Comparison of ENCODE assay signal across 1 cellular context in the genomic region with DNA sequence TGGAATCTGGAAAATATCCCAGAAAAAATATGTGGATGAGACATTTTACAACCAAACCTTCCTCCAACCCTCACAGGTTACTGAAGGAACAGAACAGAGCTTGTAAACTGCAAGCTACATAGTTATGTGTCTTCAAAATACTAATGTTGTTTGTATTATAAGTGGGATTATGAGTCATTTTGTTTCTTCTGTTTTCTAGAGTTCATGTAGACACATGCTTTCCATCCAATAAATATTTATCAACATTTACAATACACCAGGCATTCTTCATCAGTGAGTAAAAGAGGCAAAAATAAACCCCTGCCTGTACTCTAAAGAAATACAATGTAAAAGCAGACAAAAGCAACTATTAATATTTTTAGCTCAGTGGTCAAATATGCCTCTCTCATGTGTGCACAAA.
TF ChIP-seq lines count a peak whose summit lies in the region.

No MANE protein-coding gene starts in this region.

TF ChIP-seq in SK-N-SH treated with all-trans-retinoic acid at 6 μM for 48 hours, 23 proteins besides CTCF, POLR2A, EP300 and RAD21 (continued from another document):
- no peak for TF ChIP-seq CSRNP3 (CRISPR knock-in tag; IDR thresholded peaks at IDR 0.05)
- TF ChIP-seq CSDC2 (CRISPR knock-in tag; IDR thresholded peaks at IDR 0.05) = no peak
- TF ChIP-seq BACH2 (CRISPR knock-in tag; IDR thresholded peaks at IDR 0.05; ENCODE audit: borderline replicate concordance) = no peak
- TF ChIP-seq ZNF70 (CRISPR knock-in tag; IDR thresholded peaks at IDR 0.05) = no peak
